Comparison of ENCODE assay signal across 12 cellular contexts in the genomic region with DNA sequence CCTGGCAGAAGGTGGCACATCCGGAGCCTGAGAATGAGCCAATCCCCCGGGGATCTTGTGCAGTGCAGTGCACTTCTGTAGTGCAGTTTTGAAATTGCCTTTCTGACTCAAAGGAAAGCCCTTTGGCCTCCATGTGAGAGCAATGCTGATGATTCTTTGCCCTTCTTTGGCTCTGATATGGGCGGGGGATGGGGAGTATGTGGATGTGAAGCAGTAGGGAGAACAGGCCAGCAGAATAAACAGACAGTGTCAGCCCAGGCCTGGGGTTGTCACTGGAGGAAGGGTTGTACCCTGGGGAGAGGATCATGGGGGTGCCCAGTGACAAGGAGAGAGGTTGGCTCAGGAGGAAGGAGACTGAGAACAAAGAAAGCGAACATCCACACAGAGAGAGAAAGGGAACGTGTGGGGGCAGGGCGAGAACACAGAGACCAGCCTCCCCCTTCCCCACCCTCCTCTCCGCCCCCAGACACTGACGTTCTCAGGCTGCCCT.
A peak's percentile ranks its signal among the peaks of the same experiment; 100 is the strongest.
DNase-seq lines count a peak whose midpoint lies in the region; ATAC-seq, FAIRE-seq and TF ChIP-seq lines count a peak whose summit lies in the region.
"Had no signal": no experiment of that assay in that cellular context is flagged by ENCODE, and none has a peak within 500 bp of the region (broad histone marks: within the 10 kb centered on the region; RNA-seq: fewer than 3 reads in every experiment).

No MANE protein-coding gene starts in this region.

- CTCF ChIA-PET in AG04449 (lab: Yijun Ruan, JAX) (no interaction called here), HepG2 (lab: Yijun Ruan, JAX; ENCODE audit: low intra/inter-chr PET ratio, low total read pairs) (no interaction called here)

- POLR2A ChIA-PET in AG04449 (lab: Yijun Ruan, JAX): no interaction called here
- POLR2A ChIA-PET in HepG2 (lab: Yijun Ruan, JAX): no interaction called here

- peak; percentile 42 for DNase-seq in AG04449 (ENCODE audit: low read depth, low spot score)
- DNase-seq in adrenal gland: peak in 5 of 7 donors; percentile 40 to 62 (median 44)
- DNase-seq in HepG2 (ENCODE audit: low spot score): no peak
- no peak for DNase-seq in central memory CD4-positive, alpha-beta T cell
- DNase-seq in NCI-H2227 (lab: John Stamatoyannopoulos, UW; ENCODE audit: unreplicated experiment): no peak
- DNase-seq in cortex of kidney (lab: John Stamatoyannopoulos, UW): no peak
- DNase-seq: CD8-positive, alpha-beta memory T cell; head of caudate nucleus; NCI-H526 had no signal

- H3K27ac ChIP-seq in adrenal gland (no peak overlapping the region), HepG2 (ENCODE audit: extremely low read length, insufficient read depth, low read length) (no peak overlapping the region)

- H3K9ac ChIP-seq in HepG2 (ENCODE audit: insufficient read depth, low read depth, low read length): no peak overlapping the region

- in situ Hi-C loops in HepG2 (cut with HindIII; ENCODE audit: extremely low pct_ligation_motif_present, low pct_unique_long_range_greater_than_20kb): no loop called here

- TF ChIP-seq EP300 in HepG2 (IDR thresholded peaks at IDR 0.05; ENCODE audit: low read depth in 2 of 2, low read length in 2 of 2) (no peak), HepG2 (CRISPR knock-in tag; IDR thresholded peaks at IDR 0.05; ENCODE audit: borderline replicate concordance) (no peak)

- no TSS peak for BruUV-seq in HepG2 (replicated peaks; lab: Mats Ljungman, UMichigan)

- no peak for TF ChIP-seq RAD21 in HepG2 (CRISPR knock-in tag; IDR thresholded peaks at IDR 0.05)

- H4K20me1 ChIP-seq in HepG2 (ENCODE audit: insufficient read depth, low read length): no peaks in the 10 kb centered on the region

- TF ChIP-seq CTCF in AG04449 (IDR thresholded peaks at IDR 0.05; ENCODE audit: insufficient read depth, low read length, missing control alignments) (no peak), adrenal gland (IDR thresholded peaks at IDR 0.05) (no peak), HepG2 (CRISPR knock-in tag; IDR thresholded peaks at IDR 0.05) (no peak)

- TF ChIP-seq POLR2A in adrenal gland (IDR thresholded peaks at IDR 0.05): no peak
- no peak for TF ChIP-seq POLR2A in HepG2 (IDR thresholded peaks at IDR 0.05; ENCODE audit: insufficient read depth in 1 of 2, low read depth in 2 of 2, low read length in 2 of 2)

- FAIRE-seq in HepG2 (lab: Jason Lieb, UNC): no peak
- FAIRE-seq: GM19239 had no signal

- H3K79me2 ChIP-seq in HepG2 (ENCODE audit: insufficient read depth, low read length): no peaks in the 10 kb centered on the region

- intact Hi-C loops in adrenal gland (cut with DNase I) (no loop called here), HepG2 (cut with micrococcal nuclease; ENCODE audit: unreplicated experiment) (no loop called here)

- no peak overlapping the region for H3K4me3 ChIP-seq in AG04449 (ENCODE audit: low read depth, low read length)
- no peak overlapping the region for H3K4me3 ChIP-seq in adrenal gland
- no peak overlapping the region for H3K4me3 ChIP-seq in HepG2 (replicated peaks in 1 of 3; ENCODE audit: insufficient read depth in 1 of 3, low read depth in 2 of 3, low read length in 3 of 3)

- no peak overlapping the region for H3K4me2 ChIP-seq in HepG2 (ENCODE audit: low read depth, low read length)

- no peaks in the 10 kb centered on the region for H3K36me3 ChIP-seq in adrenal gland (replicated peaks in 1 of 2)
- no peaks in the 10 kb centered on the region for H3K36me3 ChIP-seq in HepG2 (replicated peaks in 1 of 2; ENCODE audit: control insufficient read depth in 1 of 2, insufficient read depth in 2 of 2, low read length in 2 of 2)

- H3K9me3 ChIP-seq in adrenal gland (replicated peaks in 1 of 3): no peaks in the 10 kb centered on the region
- H3K9me3 ChIP-seq in HepG2 (ENCODE audit: low read length): no peaks in the 10 kb centered on the region

- H3K4me1 ChIP-seq in adrenal gland (replicated peaks in 1 of 2) (no peaks in the 10 kb centered on the region), HepG2 (ENCODE audit: insufficient read depth, low read length) (peaks cover 15% of the 10 kb centered on the region)

- 71 to 84% (median 81%) methylated on average over 8 of the region's 8 CpGs for WGBS in adrenal gland, 4 donors
- 44% methylated on average over 8 of the region's 8 CpGs for WGBS in HepG2 (ENCODE audit: low lambda C conversion rate)

- no peak overlapping the region for H2AFZ ChIP-seq in HepG2 (ENCODE audit: low read length)

- ATAC-seq in GM21529 (IDR thresholded peaks at IDR 0.05; ENCODE audit: unreplicated experiment) (peak; percentile 46), HepG2 (peak; percentile 58), GM19395 (IDR thresholded peaks at IDR 0.05; ENCODE audit: unreplicated experiment) (no peak)

- no peaks in the 10 kb centered on the region for H3K27me3 ChIP-seq in adrenal gland
- peaks cover 0 to 18% of the 10 kb centered on the region in 2 experiments; a peak in 3 of 5 replicates for H3K27me3 ChIP-seq in HepG2 (ENCODE audit: control insufficient read depth in 1 of 2, insufficient read depth in 2 of 2, low read length in 2 of 2)

TF ChIP-seq in HepG2, 621 proteins besides CTCF, POLR2A, EP300 and RAD21:
- TF ChIP-seq, protein P1, sequence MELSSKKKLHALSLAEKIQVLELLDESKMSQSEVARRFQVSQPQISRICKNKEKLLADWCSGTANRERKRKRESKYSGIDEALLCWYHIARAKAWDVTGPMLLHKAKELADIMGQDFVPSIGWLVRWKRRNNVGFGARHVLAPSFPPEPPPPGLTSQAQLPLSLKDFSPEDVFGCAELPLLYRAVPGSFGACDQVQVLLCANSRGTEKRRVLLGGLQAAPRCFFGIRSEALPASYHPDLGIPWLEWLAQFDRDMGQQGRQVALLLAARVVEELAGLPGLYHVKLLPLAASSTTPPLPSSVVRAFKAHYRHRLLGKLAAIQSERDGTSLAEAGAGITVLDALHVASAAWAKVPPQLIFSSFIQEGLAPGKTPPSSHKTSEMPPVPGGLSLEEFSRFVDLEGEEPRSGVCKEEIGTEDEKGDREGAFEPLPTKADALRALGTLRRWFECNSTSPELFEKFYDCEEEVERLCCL (CRISPR knock-in tag; IDR thresholded peaks at IDR 0.05; ENCODE audit: borderline replicate concordance): no peak
- TF ChIP-seq, protein P2, sequence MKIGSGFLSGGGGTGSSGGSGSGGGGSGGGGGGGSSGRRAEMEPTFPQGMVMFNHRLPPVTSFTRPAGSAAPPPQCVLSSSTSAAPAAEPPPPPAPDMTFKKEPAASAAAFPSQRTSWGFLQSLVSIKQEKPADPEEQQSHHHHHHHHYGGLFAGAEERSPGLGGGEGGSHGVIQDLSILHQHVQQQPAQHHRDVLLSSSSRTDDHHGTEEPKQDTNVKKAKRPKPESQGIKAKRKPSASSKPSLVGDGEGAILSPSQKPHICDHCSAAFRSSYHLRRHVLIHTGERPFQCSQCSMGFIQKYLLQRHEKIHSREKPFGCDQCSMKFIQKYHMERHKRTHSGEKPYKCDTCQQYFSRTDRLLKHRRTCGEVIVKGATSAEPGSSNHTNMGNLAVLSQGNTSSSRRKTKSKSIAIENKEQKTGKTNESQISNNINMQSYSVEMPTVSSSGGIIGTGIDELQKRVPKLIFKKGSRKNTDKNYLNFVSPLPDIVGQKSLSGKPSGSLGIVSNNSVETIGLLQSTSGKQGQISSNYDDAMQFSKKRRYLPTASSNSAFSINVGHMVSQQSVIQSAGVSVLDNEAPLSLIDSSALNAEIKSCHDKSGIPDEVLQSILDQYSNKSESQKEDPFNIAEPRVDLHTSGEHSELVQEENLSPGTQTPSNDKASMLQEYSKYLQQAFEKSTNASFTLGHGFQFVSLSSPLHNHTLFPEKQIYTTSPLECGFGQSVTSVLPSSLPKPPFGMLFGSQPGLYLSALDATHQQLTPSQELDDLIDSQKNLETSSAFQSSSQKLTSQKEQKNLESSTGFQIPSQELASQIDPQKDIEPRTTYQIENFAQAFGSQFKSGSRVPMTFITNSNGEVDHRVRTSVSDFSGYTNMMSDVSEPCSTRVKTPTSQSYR (CRISPR knock-in tag; IDR thresholded peaks at IDR 0.05; ENCODE audit: borderline replicate concordance): peak; percentile 29; the same call in 1 of the 2 replicates
TF ChIP-seq in HepG2: peak in this region for 1.

Comparison
In these comparisons a context has a peak if more than half of its experiments do, and no peak if none do; other contexts are left out.
1. DNase-seq: peak in AG04449 (single experiment) and adrenal gland (5 of 7); none in HepG2 (single experiment), central memory CD4-positive, alpha-beta T cell (single experiment), NCI-H2227 (single experiment) and cortex of kidney (single experiment).